1 cellular context compared by ENCODE assay signal in the genomic region with DNA sequence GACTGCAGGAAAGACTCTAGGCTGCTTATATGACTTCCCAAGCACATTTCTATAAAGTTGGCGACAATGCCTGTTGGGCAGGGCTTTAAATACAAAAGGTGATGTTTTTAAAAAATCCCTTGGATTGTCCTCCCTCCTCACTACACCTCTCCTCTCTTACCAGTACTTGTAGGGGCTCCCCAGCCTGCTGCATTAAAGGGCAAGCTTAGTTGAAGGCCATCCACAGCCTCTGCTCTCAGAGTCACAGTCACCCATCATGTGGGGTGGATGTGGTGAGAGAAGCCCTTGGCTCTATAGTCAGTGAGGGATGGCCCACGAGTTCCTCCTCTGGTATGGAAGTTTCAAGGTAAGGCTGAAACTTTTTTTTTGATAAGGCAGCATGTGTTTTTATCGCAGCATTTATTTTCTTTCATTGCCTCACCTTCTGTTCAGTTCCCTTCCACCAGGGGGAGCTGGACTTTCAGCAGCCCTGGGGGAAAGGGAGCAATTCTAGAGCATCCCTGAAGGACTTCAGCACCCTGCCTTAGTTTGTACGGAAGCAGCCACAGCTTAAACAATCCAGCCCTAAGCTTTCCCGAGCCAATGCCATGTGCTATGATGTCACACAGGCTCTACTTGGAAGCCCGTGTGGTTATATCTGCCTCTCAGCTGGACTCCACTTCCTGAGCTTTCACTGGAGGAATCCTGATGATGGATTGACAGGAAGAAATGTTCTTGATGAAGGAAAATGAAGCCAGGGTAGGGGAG.
TF ChIP-seq lines count a peak whose summit lies in the region.

No MANE protein-coding gene starts in this region.

TF ChIP-seq in WTC11, 78 proteins besides CTCF, POLR2A, EP300 and RAD21 (continued from another document):
- TF ChIP-seq, protein P1, sequence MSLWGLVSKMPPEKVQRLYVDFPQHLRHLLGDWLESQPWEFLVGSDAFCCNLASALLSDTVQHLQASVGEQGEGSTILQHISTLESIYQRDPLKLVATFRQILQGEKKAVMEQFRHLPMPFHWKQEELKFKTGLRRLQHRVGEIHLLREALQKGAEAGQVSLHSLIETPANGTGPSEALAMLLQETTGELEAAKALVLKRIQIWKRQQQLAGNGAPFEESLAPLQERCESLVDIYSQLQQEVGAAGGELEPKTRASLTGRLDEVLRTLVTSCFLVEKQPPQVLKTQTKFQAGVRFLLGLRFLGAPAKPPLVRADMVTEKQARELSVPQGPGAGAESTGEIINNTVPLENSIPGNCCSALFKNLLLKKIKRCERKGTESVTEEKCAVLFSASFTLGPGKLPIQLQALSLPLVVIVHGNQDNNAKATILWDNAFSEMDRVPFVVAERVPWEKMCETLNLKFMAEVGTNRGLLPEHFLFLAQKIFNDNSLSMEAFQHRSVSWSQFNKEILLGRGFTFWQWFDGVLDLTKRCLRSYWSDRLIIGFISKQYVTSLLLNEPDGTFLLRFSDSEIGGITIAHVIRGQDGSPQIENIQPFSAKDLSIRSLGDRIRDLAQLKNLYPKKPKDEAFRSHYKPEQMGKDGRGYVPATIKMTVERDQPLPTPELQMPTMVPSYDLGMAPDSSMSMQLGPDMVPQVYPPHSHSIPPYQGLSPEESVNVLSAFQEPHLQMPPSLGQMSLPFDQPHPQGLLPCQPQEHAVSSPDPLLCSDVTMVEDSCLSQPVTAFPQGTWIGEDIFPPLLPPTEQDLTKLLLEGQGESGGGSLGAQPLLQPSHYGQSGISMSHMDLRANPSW (CRISPR knock-in tag; conservative IDR thresholded peaks at IDR 0.05; ENCODE audit: low read depth): no peak
- no peak for TF ChIP-seq ESRRA (CRISPR knock-in tag; IDR thresholded peaks at IDR 0.05; ENCODE audit: borderline replicate concordance)
- TF ChIP-seq, protein P2, sequence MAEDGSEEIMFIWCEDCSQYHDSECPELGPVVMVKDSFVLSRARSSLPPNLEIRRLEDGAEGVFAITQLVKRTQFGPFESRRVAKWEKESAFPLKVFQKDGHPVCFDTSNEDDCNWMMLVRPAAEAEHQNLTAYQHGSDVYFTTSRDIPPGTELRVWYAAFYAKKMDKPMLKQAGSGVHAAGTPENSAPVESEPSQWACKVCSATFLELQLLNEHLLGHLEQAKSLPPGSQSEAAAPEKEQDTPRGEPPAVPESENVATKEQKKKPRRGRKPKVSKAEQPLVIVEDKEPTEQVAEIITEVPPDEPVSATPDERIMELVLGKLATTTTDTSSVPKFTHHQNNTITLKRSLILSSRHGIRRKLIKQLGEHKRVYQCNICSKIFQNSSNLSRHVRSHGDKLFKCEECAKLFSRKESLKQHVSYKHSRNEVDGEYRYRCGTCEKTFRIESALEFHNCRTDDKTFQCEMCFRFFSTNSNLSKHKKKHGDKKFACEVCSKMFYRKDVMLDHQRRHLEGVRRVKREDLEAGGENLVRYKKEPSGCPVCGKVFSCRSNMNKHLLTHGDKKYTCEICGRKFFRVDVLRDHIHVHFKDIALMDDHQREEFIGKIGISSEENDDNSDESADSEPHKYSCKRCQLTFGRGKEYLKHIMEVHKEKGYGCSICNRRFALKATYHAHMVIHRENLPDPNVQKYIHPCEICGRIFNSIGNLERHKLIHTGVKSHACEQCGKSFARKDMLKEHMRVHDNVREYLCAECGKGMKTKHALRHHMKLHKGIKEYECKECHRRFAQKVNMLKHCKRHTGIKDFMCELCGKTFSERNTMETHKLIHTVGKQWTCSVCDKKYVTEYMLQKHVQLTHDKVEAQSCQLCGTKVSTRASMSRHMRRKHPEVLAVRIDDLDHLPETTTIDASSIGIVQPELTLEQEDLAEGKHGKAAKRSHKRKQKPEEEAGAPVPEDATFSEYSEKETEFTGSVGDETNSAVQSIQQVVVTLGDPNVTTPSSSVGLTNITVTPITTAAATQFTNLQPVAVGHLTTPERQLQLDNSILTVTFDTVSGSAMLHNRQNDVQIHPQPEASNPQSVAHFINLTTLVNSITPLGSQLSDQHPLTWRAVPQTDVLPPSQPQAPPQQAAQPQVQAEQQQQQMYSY (CRISPR knock-in tag; IDR thresholded peaks at IDR 0.05): no peak
- no peak for TF ChIP-seq TEAD4 (CRISPR knock-in tag; IDR thresholded peaks at IDR 0.05)
- TF ChIP-seq, protein P3, sequence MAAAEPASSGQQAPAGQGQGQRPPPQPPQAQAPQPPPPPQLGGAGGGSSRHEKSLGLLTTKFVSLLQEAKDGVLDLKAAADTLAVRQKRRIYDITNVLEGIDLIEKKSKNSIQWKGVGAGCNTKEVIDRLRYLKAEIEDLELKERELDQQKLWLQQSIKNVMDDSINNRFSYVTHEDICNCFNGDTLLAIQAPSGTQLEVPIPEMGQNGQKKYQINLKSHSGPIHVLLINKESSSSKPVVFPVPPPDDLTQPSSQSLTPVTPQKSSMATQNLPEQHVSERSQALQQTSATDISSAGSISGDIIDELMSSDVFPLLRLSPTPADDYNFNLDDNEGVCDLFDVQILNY (CRISPR knock-in tag; IDR thresholded peaks at IDR 0.05): no peak
- no peak for TF ChIP-seq HMGA2 (CRISPR knock-in tag; IDR thresholded peaks at IDR 0.05)
- no peak for TF ChIP-seq ZNF423 (CRISPR knock-in tag; IDR thresholded peaks at IDR 0.05)
TF ChIP-seq in WTC11: peak in this region for 0.
